8 cellular contexts compared by ENCODE assay signal in genomic region chr9:114696814-114697544, GRCh38. TPM values are rescaled to one million over a fixed set of nuclear protein-coding genes. Genes with fewer than 3 reads are reported as not detected.
DNase-seq lines count a peak whose midpoint lies in the region; ATAC-seq and TF ChIP-seq lines count a peak whose summit lies in the region.

No MANE protein-coding gene starts in this region.

- H4K20me1 ChIP-seq in GM23248 (ENCODE audit: insufficient read depth): no peaks in the 10 kb centered on the region

- no peak overlapping the region for H3K27ac ChIP-seq in GM23248
- H3K27ac ChIP-seq in foreskin keratinocyte: no peak overlapping the region
- no peak overlapping the region for H3K27ac ChIP-seq in upper lobe of right lung

- 61 to 62% methylated on average over 7 of the region's 7 CpGs for WGBS in GM23248 (ENCODE audit: low coverage in 1 of 2, low lambda C conversion rate in 2 of 2, missing lambda C conversion rate in 2 of 2), 2 experiments

- H3K4me2 ChIP-seq in GM23248 (ENCODE audit: unreplicated experiment): no peak overlapping the region

- DNase-seq in GM13977 (ENCODE audit: low spot score) (peak; percentile 71), GM23248 (peak; percentile 54), RPMI7951 (ENCODE audit: low read depth) (peak; percentile 84), foreskin keratinocyte (no peak), upper lobe of right lung (no peak), NCI-H510A treated with DMSO at 0.1 percent for 48 hours (lab: John Stamatoyannopoulos, UW) (no peak), NCI-H2196 treated with DMSO at 0.1 percent for 48 hours (lab: John Stamatoyannopoulos, UW; ENCODE audit: unreplicated experiment) (no peak), NCI-H526 (lab: John Stamatoyannopoulos, UW) (no peak)

- H3K36me3 ChIP-seq in GM23248 (ENCODE audit: low read depth): no peaks in the 10 kb centered on the region
- no peaks in the 10 kb centered on the region for H3K36me3 ChIP-seq in upper lobe of right lung

- H3K4me1 ChIP-seq in GM23248 (ENCODE audit: insufficient read depth) (peaks cover 19% of the 10 kb centered on the region), foreskin keratinocyte (peaks cover 19% of the 10 kb centered on the region), upper lobe of right lung (no peaks in the 10 kb centered on the region)

- H2AFZ ChIP-seq in GM23248: no peak overlapping the region

- H3K9me3 ChIP-seq in GM23248 (ENCODE audit: low read depth) (no peaks in the 10 kb centered on the region), upper lobe of right lung (no peaks in the 10 kb centered on the region)

- in situ Hi-C loops in GM13977 (cut with MboI; ENCODE audit: low pct_unique_long_range_greater_than_20kb, low sequenced_read_pairs, unreplicated experiment): loop anchor here (25.0 kb wide), 2 partner anchors 515 to 815 kb away; no protein-coding TSS in a partner anchor
- in situ Hi-C loops in GM23248 (cut with MboI): no loop called here

- H3K27me3 ChIP-seq in GM23248 (replicated peaks; ENCODE audit: insufficient read depth) (no peaks in the 10 kb centered on the region), foreskin keratinocyte (no peaks in the 10 kb centered on the region), upper lobe of right lung (no peaks in the 10 kb centered on the region)

- no peaks in the 10 kb centered on the region for H3K79me2 ChIP-seq in GM23248 (ENCODE audit: insufficient read depth)

- H3K4me3 ChIP-seq in GM23248 (no peak overlapping the region), upper lobe of right lung (no peak overlapping the region)

- no peak overlapping the region for H3K9ac ChIP-seq in GM23248

- ATAC-seq in foreskin keratinocyte: peak; percentile 40
- no peak for ATAC-seq in upper lobe of right lung

- TF ChIP-seq CTCF in GM13977 (IDR thresholded peaks at IDR 0.05; ENCODE audit: extremely low read depth, insufficient read depth, missing control alignments) (no peak), foreskin keratinocyte (conservative IDR thresholded peaks at IDR 0.05) (no peak), upper lobe of right lung (IDR thresholded peaks at IDR 0.05) (no peak)

- no peaks in the 10 kb centered on the region for H3K9me2 ChIP-seq in GM23248 (ENCODE audit: insufficient read depth)

- intact Hi-C loops in upper lobe of right lung (cut with DNase I): no loop called here

- peaks cover 24% of the 10 kb centered on the region for H3F3A ChIP-seq in GM23248 (ENCODE audit: insufficient read depth)

RNA-seq across cellular contexts. Expression of gene TEX48, which starts 15.0 kb away (rescaled TPM):
- total RNA-seq in GM23248 (2014; rRNA removed; shearing (Covaris generic)): not detected in 2 replicates
- polyA plus RNA-seq in GM23248 (2016; fragmentation: Nextera tagmentation; extraction: Ambion mirVana) (not detected in 2 replicates), foreskin keratinocyte (0.08 TPM in 1 of 2 replicates, not detected in the other)
- total RNA-seq in RPMI7951 (2014; rRNA removed; shearing (Covaris generic)): not detected in 2 replicates
- total RNA-seq in foreskin keratinocyte (not detected in 2 replicates), upper lobe of right lung (not detected)

RNA-seq across cellular contexts. Expression of gene TEX53, which starts 39.4 kb away (rescaled TPM):
- not detected in 2 replicates for total RNA-seq in GM23248 (2014; rRNA removed; shearing (Covaris generic))
- not detected in 2 replicates for polyA plus RNA-seq in GM23248 (2016; fragmentation: Nextera tagmentation; extraction: Ambion mirVana)
- total RNA-seq in RPMI7951 (2014; rRNA removed; shearing (Covaris generic)): not detected in 2 replicates
- not detected in 2 replicates for total RNA-seq in foreskin keratinocyte
- not detected in 2 replicates for polyA plus RNA-seq in foreskin keratinocyte
- not detected for total RNA-seq in upper lobe of right lung

Comparison
In these comparisons a context has a peak if more than half of its experiments do, and no peak if none do; other contexts are left out.
1. DNase-seq: peak in GM13977 (single experiment), GM23248 (single experiment) and RPMI7951 (single experiment); none in foreskin keratinocyte (0 of 2), upper lobe of right lung (single experiment), NCI-H510A treated with DMSO at 0.1 percent for 48 hours (single experiment), NCI-H2196 treated with DMSO at 0.1 percent for 48 hours (single experiment) and NCI-H526 (0 of 2).